28 cellular contexts compared by ENCODE assay signal in the genomic region with DNA sequence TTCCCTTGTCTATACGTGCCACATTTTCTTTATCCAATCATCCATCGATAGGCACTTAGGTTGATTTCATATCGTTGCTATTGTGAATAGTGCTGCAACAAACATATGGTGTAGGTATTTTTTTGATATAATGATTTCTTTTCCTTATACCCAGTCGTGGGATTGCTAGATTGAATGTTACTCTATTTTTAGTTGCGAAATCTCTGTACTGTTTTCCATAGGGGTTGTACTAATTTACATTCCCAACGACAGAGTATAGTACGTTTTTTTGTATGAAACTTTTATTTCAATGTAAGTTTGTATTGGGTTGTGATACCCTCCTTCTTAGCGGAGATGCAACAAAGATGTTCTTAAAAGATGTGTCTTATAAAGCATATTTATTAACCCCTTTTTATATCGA.
"Had no signal": no experiment of that assay in that cellular context is flagged by ENCODE, and none has a peak within 500 bp of the region (broad histone marks: within the 10 kb centered on the region; RNA-seq: fewer than 3 reads in every experiment).

No MANE protein-coding gene starts in this region.

- H3K4me3 Mint-ChIP-seq: effector memory CD8-positive, alpha-beta T cell; endodermal cell; mesothelial cell of epicardium; naive B cell had no signal

- H3K36me3 ChIP-seq: esophagus squamous epithelium, gastrocnemius medialis, heart right ventricle, left lung, lower lobe of right lung had no signal

- H3K27me3 ChIP-seq: dorsolateral prefrontal cortex, esophagus squamous epithelium, gastrocnemius medialis, heart right ventricle had no signal

- FAIRE-seq: endometrium, islet of Langerhans, keratinocyte had no signal

- H3K27ac Mint-ChIP-seq: effector memory CD8-positive, alpha-beta T cell; endodermal cell; mesothelial cell of epicardium; naive B cell had no signal

- H3K9me3 ChIP-seq: esophagus squamous epithelium, gastrocnemius medialis, left lung, lower lobe of right lung, mucosa of descending colon had no signal

- H3K27ac ChIP-seq: coronary artery, dorsolateral prefrontal cortex, epithelial cell of prostate, esophagus squamous epithelium, gastrocnemius medialis, heart right ventricle, left lung, lower lobe of right lung had no signal

- H3K4me1 Mint-ChIP-seq: endodermal cell had no signal

- H3K36me3 Mint-ChIP-seq: mesothelial cell of epicardium, naive B cell had no signal

- H3K9me3 Mint-ChIP-seq: effector memory CD8-positive, alpha-beta T cell; endodermal cell had no signal

- DNase-seq: dermis blood vessel endothelial cell; dorsolateral prefrontal cortex; effector CD4-positive, alpha-beta T cell; effector memory CD8-positive, alpha-beta T cell; endodermal cell; erythroblast; esophagus squamous epithelium; foreskin fibroblast; foreskin melanocyte; gastrocnemius medialis; glutamatergic neuron; head of caudate nucleus; heart right ventricle; hippocampal formation; left cardiac atrium; left lung; left ventricle myocardium superior; lower lobe of right lung; mesenchymal stem cell; mucosa of descending colon; naive B cell had no signal

- H3K4me3 ChIP-seq: coronary artery, dorsolateral prefrontal cortex, esophagus squamous epithelium, gastrocnemius medialis, heart right ventricle, left lung, lower lobe of right lung, mucosa of descending colon had no signal

- H3K27me3 Mint-ChIP-seq: effector memory CD8-positive, alpha-beta T cell had no signal

- ATAC-seq: effector memory CD8-positive, alpha-beta T cell; esophagus mucosa; gastrocnemius medialis; heart right ventricle; left cardiac atrium; left lung; left ventricle myocardium superior; lower lobe of right lung; mucosa of descending colon had no signal
